ENCODE assay signal across 15 cellular contexts in genomic region chr3:182862159-182862860, GRCh38.
DNase-seq lines count a peak whose midpoint lies in the region; ATAC-seq and TF ChIP-seq lines count a peak whose summit lies in the region.
"Had no signal": no experiment of that assay in that cellular context is flagged by ENCODE, and none has a peak within 500 bp of the region (broad histone marks: within the 10 kb centered on the region; RNA-seq: fewer than 3 reads in every experiment).

No MANE protein-coding gene starts in this region.

- no peak for ATAC-seq in natural killer cell treated with Interleukin-12 subunit alpha and Interleukin-12 subunit beta and Interleukin-15 and Interleukin-18, amount 100 ng/mL, for 72 hours
- no peak for ATAC-seq in natural killer cell
- ATAC-seq in activated naive CD8-positive, alpha-beta T cell treated with anti-CD3 and anti-CD28 coated beads, Interleukin-2, amount 10 ng/mL, durations not matched to agents 7 days and 5 days (ENCODE audit: low read depth): peak; percentile 93
- ATAC-seq in stimulated activated naive CD8-positive, alpha-beta T cell treated with anti-CD3 and anti-CD28 coated beads, Interleukin-15, amount 100 ng/mL, for 72 hours: peak; percentile 43
- ATAC-seq: Panc1 had no signal

- intact Hi-C loops in natural killer cell (cut with micrococcal nuclease): no loop called here

- no peaks in the 10 kb centered on the region for H3K27me3 Mint-ChIP-seq in T-helper 2 cell treated with Interferon-gamma antibody and Interleukin-4, amounts not matched to agents 5 μg/mL and 100 μg/mL, for 36 hours (ENCODE audit: low read depth)
- no peaks in the 10 kb centered on the region for H3K27me3 Mint-ChIP-seq in natural killer cell treated with Interleukin-12 subunit alpha and Interleukin-12 subunit beta and Interleukin-15 and Interleukin-18, amount 100 ng/mL, for 72 hours
- H3K27me3 Mint-ChIP-seq in natural killer cell (ENCODE audit: low read depth in 2 of 2): no peaks in the 10 kb centered on the region
- H3K27me3 Mint-ChIP-seq in activated naive CD8-positive, alpha-beta T cell treated with anti-CD3 and anti-CD28 coated beads, Interleukin-2, amount 10 ng/mL, durations not matched to agents 7 days and 5 days: no peaks in the 10 kb centered on the region
- no peaks in the 10 kb centered on the region for H3K27me3 Mint-ChIP-seq in stimulated activated naive CD8-positive, alpha-beta T cell treated with anti-CD3 and anti-CD28 coated beads, Interleukin-15, amount 100 ng/mL, for 72 hours
- H3K27me3 Mint-ChIP-seq: CD4-positive, alpha-beta memory T cell had no signal

- peak overlapping the region; percentile 68 for H3K4me3 Mint-ChIP-seq in T-helper 2 cell treated with Interferon-gamma antibody and Interleukin-4, amounts not matched to agents 5 μg/mL and 100 μg/mL, for 36 hours
- H3K4me3 Mint-ChIP-seq in natural killer cell treated with Interleukin-12 subunit alpha and Interleukin-12 subunit beta and Interleukin-15 and Interleukin-18, amount 100 ng/mL, for 72 hours: peak overlapping the region; percentile 47
- no peak overlapping the region for H3K4me3 Mint-ChIP-seq in natural killer cell
- H3K4me3 Mint-ChIP-seq in activated naive CD8-positive, alpha-beta T cell treated with anti-CD3 and anti-CD28 coated beads, Interleukin-2, amount 10 ng/mL, durations not matched to agents 7 days and 5 days: peak overlapping the region; percentile 67
- H3K4me3 Mint-ChIP-seq in stimulated activated naive CD8-positive, alpha-beta T cell treated with anti-CD3 and anti-CD28 coated beads, Interleukin-15, amount 100 ng/mL, for 72 hours: peak overlapping the region; percentile 34 to 51
- H3K4me3 Mint-ChIP-seq: CD4-positive, alpha-beta memory T cell had no signal

- TF ChIP-seq CTCF in natural killer cell (IDR thresholded peaks at IDR 0.05): no peak

- DNase-seq in T-helper 2 cell treated with Interferon-gamma antibody and Interleukin-4, amounts not matched to agents 5 μg/mL and 100 μg/mL, for 36 hours (ENCODE audit: low spot score): no peak
- DNase-seq in T-helper 2 cell (no peak), natural killer cell (no peak), NCI-H345 treated with DMSO at 0.1 percent for 48 hours (lab: John Stamatoyannopoulos, UW; ENCODE audit: unreplicated experiment) (no peak), ecto neural progenitor cell (ENCODE audit: low spot score) (no peak)
- DNase-seq in natural killer cell treated with Interleukin-12 subunit alpha and Interleukin-12 subunit beta and Interleukin-15 and Interleukin-18, amount 100 ng/mL, for 72 hours (ENCODE audit: low spot score): no peak
- no peak for DNase-seq in activated naive CD8-positive, alpha-beta T cell treated with anti-CD3 and anti-CD28 coated beads, Interleukin-2, amount 10 ng/mL, durations not matched to agents 7 days and 5 days
- no peak for DNase-seq in stimulated activated naive CD8-positive, alpha-beta T cell treated with anti-CD3 and anti-CD28 coated beads, Interleukin-15, amount 100 ng/mL, for 72 hours
- DNase-seq: BE2C; CD4-positive, alpha-beta memory T cell; NCI-H1048; NCI-H1436 treated with DMSO at 0.1 percent for 48 hours; NCI-H2227 treated with DMSO at 0.1 percent for 48 hours; NCI-H524 treated with DMSO at 0.1 percent for 48 hours had no signal

- H3K27ac Mint-ChIP-seq in T-helper 2 cell treated with Interferon-gamma antibody and Interleukin-4, amounts not matched to agents 5 μg/mL and 100 μg/mL, for 36 hours: peak overlapping the region; percentile 83
- H3K27ac Mint-ChIP-seq in natural killer cell treated with Interleukin-12 subunit alpha and Interleukin-12 subunit beta and Interleukin-15 and Interleukin-18, amount 100 ng/mL, for 72 hours: peak overlapping the region in 1 of 2 donors; percentile 12
- H3K27ac Mint-ChIP-seq in natural killer cell: no peak overlapping the region
- H3K27ac Mint-ChIP-seq in activated naive CD8-positive, alpha-beta T cell treated with anti-CD3 and anti-CD28 coated beads, Interleukin-2, amount 10 ng/mL, durations not matched to agents 7 days and 5 days: peak overlapping the region; percentile 77
- peak overlapping the region; percentile 69 to 88 for H3K27ac Mint-ChIP-seq in stimulated activated naive CD8-positive, alpha-beta T cell treated with anti-CD3 and anti-CD28 coated beads, Interleukin-15, amount 100 ng/mL, for 72 hours

- POLR2A ChIA-PET in activated naive CD8-positive, alpha-beta T cell treated with anti-CD3 and anti-CD28 coated beads, Interleukin-2, amount 10 ng/mL, durations not matched to agents 7 days and 5 days (lab: Charles Lee): interaction anchor here (0.6 to 0.9 kb wide), 4 partner anchors 68 to 237 kb away, joined by 3 to 7 read pairs (median 4); partner anchors contain the start of gene MCCC1

- no peaks in the 10 kb centered on the region for H3K9me3 Mint-ChIP-seq in T-helper 2 cell treated with Interferon-gamma antibody and Interleukin-4, amounts not matched to agents 5 μg/mL and 100 μg/mL, for 36 hours
- no peaks in the 10 kb centered on the region for H3K9me3 Mint-ChIP-seq in natural killer cell treated with Interleukin-12 subunit alpha and Interleukin-12 subunit beta and Interleukin-15 and Interleukin-18, amount 100 ng/mL, for 72 hours
- no peaks in the 10 kb centered on the region for H3K9me3 Mint-ChIP-seq in natural killer cell
- H3K9me3 Mint-ChIP-seq in activated naive CD8-positive, alpha-beta T cell treated with anti-CD3 and anti-CD28 coated beads, Interleukin-2, amount 10 ng/mL, durations not matched to agents 7 days and 5 days: no peaks in the 10 kb centered on the region
- H3K9me3 Mint-ChIP-seq in stimulated activated naive CD8-positive, alpha-beta T cell treated with anti-CD3 and anti-CD28 coated beads, Interleukin-15, amount 100 ng/mL, for 72 hours: no peaks in the 10 kb centered on the region
- H3K9me3 Mint-ChIP-seq: CD4-positive, alpha-beta memory T cell had no signal

- H3K4me1 Mint-ChIP-seq in T-helper 2 cell treated with Interferon-gamma antibody and Interleukin-4, amounts not matched to agents 5 μg/mL and 100 μg/mL, for 36 hours (ENCODE audit: low read depth): peaks cover 24% of the 10 kb centered on the region
- peaks cover 14 to 15% of the 10 kb centered on the region in 2 donors for H3K4me1 Mint-ChIP-seq in natural killer cell treated with Interleukin-12 subunit alpha and Interleukin-12 subunit beta and Interleukin-15 and Interleukin-18, amount 100 ng/mL, for 72 hours (ENCODE audit: low read depth in 2 of 2)
- peaks cover 3 to 4% of the 10 kb centered on the region in 2 donors for H3K4me1 Mint-ChIP-seq in natural killer cell
- H3K4me1 Mint-ChIP-seq in activated naive CD8-positive, alpha-beta T cell treated with anti-CD3 and anti-CD28 coated beads, Interleukin-2, amount 10 ng/mL, durations not matched to agents 7 days and 5 days: peaks cover 32% of the 10 kb centered on the region
- peaks cover 38% of the 10 kb centered on the region for H3K4me1 Mint-ChIP-seq in stimulated activated naive CD8-positive, alpha-beta T cell treated with anti-CD3 and anti-CD28 coated beads, Interleukin-15, amount 100 ng/mL, for 72 hours

- peaks cover 47% of the 10 kb centered on the region for H3K36me3 Mint-ChIP-seq in T-helper 2 cell treated with Interferon-gamma antibody and Interleukin-4, amounts not matched to agents 5 μg/mL and 100 μg/mL, for 36 hours (ENCODE audit: low read depth)
- peaks cover 18% of the 10 kb centered on the region for H3K36me3 Mint-ChIP-seq in natural killer cell treated with Interleukin-12 subunit alpha and Interleukin-12 subunit beta and Interleukin-15 and Interleukin-18, amount 100 ng/mL, for 72 hours
- H3K36me3 Mint-ChIP-seq in natural killer cell: no peaks in the 10 kb centered on the region
- H3K36me3 Mint-ChIP-seq in activated naive CD8-positive, alpha-beta T cell treated with anti-CD3 and anti-CD28 coated beads, Interleukin-2, amount 10 ng/mL, durations not matched to agents 7 days and 5 days: peaks cover 50% of the 10 kb centered on the region

Comparison
In these comparisons a context has a peak if more than half of its experiments do, and no peak if none do; other contexts are left out.
1. H3K27ac Mint-ChIP-seq: peak in T-helper 2 cell treated with Interferon-gamma antibody and Interleukin-4, amounts not matched to agents 5 μg/mL and 100 μg/mL, for 36 hours (single experiment), activated naive CD8-positive, alpha-beta T cell treated with anti-CD3 and anti-CD28 coated beads, Interleukin-2, amount 10 ng/mL, durations not matched to agents 7 days and 5 days (single experiment) and stimulated activated naive CD8-positive, alpha-beta T cell treated with anti-CD3 and anti-CD28 coated beads, Interleukin-15, amount 100 ng/mL, for 72 hours (2 of 2); none in natural killer cell (0 of 2).
2. ATAC-seq: peak in activated naive CD8-positive, alpha-beta T cell treated with anti-CD3 and anti-CD28 coated beads, Interleukin-2, amount 10 ng/mL, durations not matched to agents 7 days and 5 days (single experiment) and stimulated activated naive CD8-positive, alpha-beta T cell treated with anti-CD3 and anti-CD28 coated beads, Interleukin-15, amount 100 ng/mL, for 72 hours (single experiment); none in natural killer cell treated with Interleukin-12 subunit alpha and Interleukin-12 subunit beta and Interleukin-15 and Interleukin-18, amount 100 ng/mL, for 72 hours (0 of 2) and natural killer cell (0 of 3).